Comparison of ENCODE assay signal across 1 cellular context in genomic region chr9:93828331-93829097, GRCh38.
TF ChIP-seq lines count a peak whose summit lies in the region.

No MANE protein-coding gene starts in this region.

TF ChIP-seq in IMR-90, 13 proteins besides CTCF, POLR2A, EP300 and RAD21 (continued from another document):
- TF ChIP-seq ELK1 (IDR thresholded peaks at IDR 0.05; ENCODE audit: borderline replicate concordance, low read depth, low read length) (no peak), RFX5 (IDR thresholded peaks at IDR 0.05; ENCODE audit: low read depth, low read length) (no peak), CHD1 (IDR thresholded peaks at IDR 0.05; ENCODE audit: low read depth, low read length) (no peak)
